In genomic region chr3:3165650-3166049, GRCh38 we compare ENCODE assay signal across 22 cellular contexts. TPM values are rescaled to one million over a fixed set of nuclear protein-coding genes. Genes with fewer than 3 reads are reported as not detected.
"Had no signal": no experiment of that assay in that cellular context is flagged by ENCODE, and none has a peak within 500 bp of the region (broad histone marks: within the 10 kb centered on the region; RNA-seq: fewer than 3 reads in every experiment).

No MANE protein-coding gene starts in this region.

- DNase-seq: activated effector memory CD4-positive, alpha-beta T cell treated with anti-CD3 and anti-CD28 coated beads, Interleukin-2, amount 50 U/mL, for 16 hours; anterior cingulate cortex; caudate nucleus; dorsolateral prefrontal cortex; endodermal cell; foreskin keratinocyte; glutamatergic neuron; hypothalamus; lower lobe of right lung; retina; spleen; stimulated activated CD4-positive, alpha-beta T cell treated with anti-CD3 and anti-CD28 coated beads, Interleukin-4, amount 100 ng/mL, for 4 hours; stimulated activated naive B cell treated with anti-CD40 and anti-IgM and Interleukin-4, amounts not matched to agents 10 μg/mL and 1 μg/mL and 100 μg/mL, for 72 hours; thyroid gland; WERI-Rb-1 had no signal

- H3K4me1 Mint-ChIP-seq: brain; endodermal cell; neural crest cell; stimulated activated naive B cell treated with anti-CD40 and anti-IgM and Interleukin-4, amounts not matched to agents 10 μg/mL and 1 μg/mL and 100 μg/mL, for 72 hours had no signal

- H3K4me3 Mint-ChIP-seq: brain; endodermal cell; neural crest cell; stimulated activated naive B cell treated with anti-CD40 and anti-IgM and Interleukin-4, amounts not matched to agents 10 μg/mL and 1 μg/mL and 100 μg/mL, for 72 hours had no signal

- H3K9me3 Mint-ChIP-seq: endodermal cell; neural crest cell; stimulated activated naive B cell treated with anti-CD40 and anti-IgM and Interleukin-4, amounts not matched to agents 10 μg/mL and 1 μg/mL and 100 μg/mL, for 72 hours had no signal

- H3K27me3 Mint-ChIP-seq: brain; stimulated activated naive B cell treated with anti-CD40 and anti-IgM and Interleukin-4, amounts not matched to agents 10 μg/mL and 1 μg/mL and 100 μg/mL, for 72 hours had no signal

- H3K27ac ChIP-seq: dorsolateral prefrontal cortex, foreskin keratinocyte, lower lobe of right lung, spleen, thyroid gland, WERI-Rb-1 had no signal

- H3K27ac Mint-ChIP-seq: brain; endodermal cell; stimulated activated naive B cell treated with anti-CD40 and anti-IgM and Interleukin-4, amounts not matched to agents 10 μg/mL and 1 μg/mL and 100 μg/mL, for 72 hours had no signal

- ATAC-seq: foreskin keratinocyte; lower lobe of right lung; stimulated activated naive B cell treated with anti-CD40 and anti-IgM and Interleukin-4, amounts not matched to agents 10 μg/mL and 1 μg/mL and 100 μg/mL, for 72 hours had no signal

- H3K27me3 ChIP-seq: dorsolateral prefrontal cortex, foreskin keratinocyte, spleen, thyroid gland had no signal

- H3K9me3 ChIP-seq: lower lobe of right lung, spleen, thyroid gland had no signal

RNA-seq across cellular contexts. Expression of gene IL5RA, which starts 55.5 kb away (rescaled TPM):
- total RNA-seq: endodermal cell; epithelial cell of proximal tubule; fibroblast of lung; foreskin keratinocyte; neural crest cell; SK-MEL-5; T-helper 2 cell treated with Interferon-gamma antibody and Interleukin-4, amounts not matched to agents 100 ng/mL and 5 ng/mL, for 36 hours; ureter had no signal
